Comparison of ENCODE assay signal across 35 cellular contexts in the genomic region with DNA sequence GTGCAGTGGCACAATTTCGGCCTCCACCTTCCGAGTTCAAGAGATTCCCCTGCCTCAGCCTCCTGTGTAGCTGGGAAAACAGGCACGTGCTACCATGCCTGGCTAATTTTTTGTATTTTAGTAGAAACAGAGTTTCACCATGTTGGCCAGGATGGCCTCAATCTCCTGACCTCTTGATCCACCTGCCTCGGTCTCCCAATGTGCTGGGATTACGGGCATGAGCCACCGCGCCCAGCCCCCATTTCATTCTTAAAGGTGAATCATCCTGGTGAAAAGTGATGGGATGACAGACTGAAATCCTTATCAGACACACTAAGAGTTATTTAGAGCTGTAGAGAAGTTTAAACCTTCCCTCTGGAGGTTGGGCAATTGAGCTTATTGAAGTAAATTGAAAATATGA. TPM values are rescaled to one million over a fixed set of nuclear protein-coding genes. Genes with fewer than 3 reads are reported as not detected.
"Had no signal": no experiment of that assay in that cellular context is flagged by ENCODE, and none has a peak within 500 bp of the region (broad histone marks: within the 10 kb centered on the region; RNA-seq: fewer than 3 reads in every experiment).

No MANE protein-coding gene starts in this region.

- H3K9me3 ChIP-seq: adrenal gland, ascending aorta, body of pancreas, breast epithelium had no signal

- H3K27ac ChIP-seq: adrenal gland, ascending aorta, body of pancreas, brain microvascular endothelial cell, breast epithelium, cardiac muscle cell had no signal

- H3K36me3 ChIP-seq: adrenal gland, ascending aorta, brain microvascular endothelial cell, breast epithelium, cardiac muscle cell had no signal

- ATAC-seq: activated naive CD4-positive, alpha-beta T cell treated with anti-CD3 and anti-CD28 coated beads, Interleukin-2, amount 50 U/mL, for 72 hours; activated naive CD8-positive, alpha-beta T cell treated with anti-CD3 and anti-CD28 coated beads, Interleukin-2, amount 50 U/mL, for 24 hours; activated T-cell treated with anti-CD3 and anti-CD28 coated beads, Interleukin-2, amount 50 U/mL, for 4 hours; activated T-cell treated with anti-CD3 and anti-CD28 coated beads, Interleukin-2, amount 50 U/mL, for 72 hours; activated T-helper 17 cell treated with anti-CD3 and anti-CD28 coated beads, Interleukin-2, amount 50 U/mL, for 72 hours; body of pancreas had no signal

- H3K4me3 ChIP-seq: adrenal gland, ascending aorta, body of pancreas, breast epithelium, cardiac muscle cell had no signal

- H3K4me1 ChIP-seq: adrenal gland, ascending aorta, body of pancreas, breast epithelium had no signal

- H3K27me3 ChIP-seq: adrenal gland, ascending aorta, body of pancreas, brain microvascular endothelial cell, breast epithelium, cardiac muscle cell had no signal

- DNase-seq: activated effector memory CD4-positive, alpha-beta T cell treated with anti-CD3 and anti-CD28 coated beads, Interleukin-2, amount 50 U/mL, for 16 hours; activated effector memory CD4-positive, alpha-beta T cell treated with Interleukin-2 at 50 U/mL for 16 hours; activated gamma-delta T cell; activated gamma-delta T cell treated with Interleukin-2 at 50 U/mL for 16 hours; activated naive CD4-positive, alpha-beta T cell; activated naive CD4-positive, alpha-beta T cell treated with anti-CD3 and anti-CD28 coated beads for 36 hours; activated naive CD4-positive, alpha-beta T cell treated with anti-CD3 and anti-CD28 coated beads, Interleukin-2, amount 10 ng/mL, durations not matched to agents 7 days and 5 days; activated naive CD4-positive, alpha-beta T cell treated with anti-CD3 and anti-CD28 coated beads, Interleukin-2, amount 50 U/mL, for 16 hours; activated naive CD4-positive, alpha-beta T cell treated with Interleukin-2 at 50 U/mL for 16 hours; activated naive CD8-positive, alpha-beta T cell treated with anti-CD3 and anti-CD28 coated beads for 36 hours; activated naive CD8-positive, alpha-beta T cell treated with anti-CD3 and anti-CD28 coated beads, Interleukin-2, amount 10 ng/mL, durations not matched to agents 7 days and 5 days; activated naive CD8-positive, alpha-beta T cell treated with anti-CD3 and anti-CD28 coated beads, Interleukin-2, amount 50 U/mL, for 24 hours; activated T-cell treated with anti-CD3 and anti-CD28 coated beads, Interleukin-2, amount 50 U/mL, for 1 hour; activated T-cell treated with anti-CD3 and anti-CD28 coated beads, Interleukin-2, amount 50 U/mL, for 24 hours; activated T-cell treated with anti-CD3 and anti-CD28 coated beads, Interleukin-2, amount 50 U/mL, for 4 hours; activated T-cell treated with anti-CD3 and anti-CD28 coated beads, Interleukin-2, amount 50 U/mL, for 48 hours; activated T-cell treated with anti-CD3 and anti-CD28 coated beads, Interleukin-2, amount 50 U/mL, for 72 hours; adrenal gland; amniotic stem cell; amygdala; anterior cingulate cortex; aorta; body of pancreas; brain microvascular endothelial cell; caudate nucleus; central memory CD4-positive, alpha-beta T cell; cerebellar nuclear complex had no signal

RNA-seq across cellular contexts. Expression of a gene that starts 24.1 kb away (rescaled TPM):
- total RNA-seq: activated naive CD4-positive, alpha-beta T cell treated with anti-CD3 and anti-CD28 coated beads for 36 hours; activated naive CD4-positive, alpha-beta T cell treated with anti-CD3 and anti-CD28 coated beads, Interleukin-2, amount 50 U/mL, for 72 hours; activated naive CD8-positive, alpha-beta T cell treated with anti-CD3 and anti-CD28 coated beads for 36 hours; activated naive CD8-positive, alpha-beta T cell treated with anti-CD3 and anti-CD28 coated beads, Interleukin-2, amount 10 ng/mL, durations not matched to agents 7 days and 5 days; activated T-cell treated with anti-CD3 and anti-CD28 coated beads, Interleukin-2, amount 50 U/mL, for 4 hours; activated T-cell treated with anti-CD3 and anti-CD28 coated beads, Interleukin-2, amount 50 U/mL, for 72 hours; activated T-helper 1 cell treated with anti-CD3 and anti-CD28 coated beads, Interleukin-12 subunit alpha, Interleukin-12 subunit beta, Interleukin-2, Interleukin-4 antibody, amounts not matched to agents 30 ng/mL and 10 ng/mL and 1 ng/mL, durations not matched to agents 14 hours and 24 hours and 36 hours; activated T-helper 17 cell treated with anti-CD3 and anti-CD28 coated beads, Interleukin-2, amount 50 U/mL, for 72 hours; activated T-helper 2 cell treated with anti-CD3 and anti-CD28 coated beads, Interferon-gamma antibody, Interleukin-2, Interleukin-4, amounts not matched to agents 10 μg/mL and 5 μg/mL and 100 μg/mL, durations not matched to agents 14 hours and 24 hours and 36 hours; ascending aorta; bronchial epithelial cell had no signal
- polyA plus RNA-seq: cardiac muscle cell had no signal
